In the genomic region with DNA sequence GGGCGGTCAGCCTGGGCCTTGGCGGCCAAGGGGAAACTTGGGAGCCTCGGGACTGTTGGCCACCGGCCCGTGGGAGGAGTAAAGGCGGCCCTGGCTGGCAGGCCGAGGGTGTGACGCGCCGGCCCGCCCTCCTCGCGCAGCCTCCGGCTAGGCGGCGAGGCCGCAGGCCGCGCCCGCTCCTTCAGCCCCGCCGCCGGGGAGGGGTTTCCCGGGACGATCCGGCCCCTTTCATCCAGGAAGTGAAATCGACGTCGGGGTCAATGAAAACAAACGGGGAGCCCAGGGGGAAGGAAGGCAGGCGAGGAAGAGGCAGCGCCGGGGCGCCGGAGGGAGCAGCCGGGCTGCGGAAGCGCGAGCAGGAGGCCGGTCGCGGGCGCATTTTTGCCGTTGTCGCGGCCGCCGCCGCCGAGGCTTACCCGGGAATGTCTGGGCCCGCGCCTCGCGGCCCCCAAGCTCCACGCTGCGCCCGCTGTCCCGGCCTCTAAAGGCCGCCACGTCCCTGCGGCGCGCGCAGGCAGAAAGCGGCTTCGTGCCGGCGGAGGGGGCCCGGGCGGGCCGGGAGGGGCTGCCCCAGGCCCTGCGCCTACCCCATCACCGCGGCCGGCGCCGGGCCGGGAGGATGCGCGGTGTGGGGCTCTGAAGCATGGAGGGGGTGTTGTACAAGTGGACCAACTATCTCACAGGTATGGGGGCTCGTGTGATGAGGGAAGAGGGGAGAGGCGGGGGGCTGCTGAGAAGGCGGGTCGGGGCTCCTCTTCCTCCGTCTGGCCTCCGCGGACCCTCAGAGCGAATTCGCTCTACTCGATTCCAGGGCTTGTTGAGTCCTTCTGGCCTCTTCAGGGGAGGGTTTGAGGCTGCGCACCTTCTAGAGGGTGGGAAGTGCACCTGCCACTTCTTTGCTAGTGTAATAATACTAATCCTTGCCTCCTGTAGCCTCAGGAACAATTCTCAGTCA, we compare ENCODE assay signal across 1 cellular context.
TF ChIP-seq lines count a peak whose summit lies in the region.

Gene PLEKHA3 (plus strand): TSS at position 231 of the 955 bp plus-strand sequence. CDS start 413 bp downstream, at position 644.

TF ChIP-seq in HEK293, 187 proteins besides CTCF, POLR2A, EP300 and RAD21 (continued from another document and continues in another):
- TF ChIP-seq ZNF18 (tag by site-specific recombination; IDR thresholded peaks at IDR 0.05): no peak
- no peak for TF ChIP-seq ZFP69B (tag by site-specific recombination; IDR thresholded peaks at IDR 0.05)
- TF ChIP-seq, protein P1, sequence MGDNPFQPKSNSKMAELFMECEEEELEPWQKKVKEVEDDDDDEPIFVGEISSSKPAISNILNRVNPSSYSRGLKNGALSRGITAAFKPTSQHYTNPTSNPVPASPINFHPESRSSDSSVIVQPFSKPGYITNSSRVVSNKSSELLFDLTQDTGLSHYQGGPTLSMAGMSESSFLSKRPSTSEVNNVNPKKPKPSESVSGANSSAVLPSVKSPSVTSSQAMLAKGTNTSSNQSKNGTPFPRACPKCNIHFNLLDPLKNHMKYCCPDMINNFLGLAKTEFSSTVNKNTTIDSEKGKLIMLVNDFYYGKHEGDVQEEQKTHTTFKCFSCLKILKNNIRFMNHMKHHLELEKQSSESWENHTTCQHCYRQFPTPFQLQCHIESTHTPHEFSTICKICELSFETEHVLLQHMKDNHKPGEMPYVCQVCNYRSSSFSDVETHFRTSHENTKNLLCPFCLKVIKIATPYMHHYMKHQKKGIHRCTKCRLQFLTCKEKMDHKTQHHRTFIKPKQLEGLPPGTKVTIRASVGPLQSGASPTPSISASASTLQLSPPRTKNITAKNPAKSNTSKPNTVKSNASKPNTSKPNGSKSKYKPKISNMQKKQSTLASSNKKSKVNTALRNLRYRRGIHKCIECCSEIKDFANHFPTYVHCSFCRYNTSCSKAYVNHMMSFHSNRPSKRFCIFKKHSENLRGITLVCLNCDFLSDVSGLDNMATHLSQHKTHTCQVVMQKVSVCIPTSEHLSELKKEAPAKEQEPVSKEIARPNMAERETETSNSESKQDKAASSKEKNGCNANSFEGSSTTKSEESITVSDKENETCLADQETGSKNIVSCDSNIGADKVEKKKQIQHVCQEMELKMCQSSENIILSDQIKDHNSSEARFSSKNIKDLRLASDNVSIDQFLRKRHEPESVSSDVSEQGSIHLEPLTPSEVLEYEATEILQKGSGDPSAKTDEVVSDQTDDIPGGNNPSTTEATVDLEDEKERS (tag by site-specific recombination; IDR thresholded peaks at IDR 0.05): no peak
- TF ChIP-seq ZNF121 (tag by site-specific recombination; IDR thresholded peaks at IDR 0.05): no peak
- TF ChIP-seq SP3 (tag by site-specific recombination; IDR thresholded peaks at IDR 0.05): peak; percentile 49
- TF ChIP-seq REPIN1 (tag by site-specific recombination; IDR thresholded peaks at IDR 0.05; ENCODE audit: low read depth): no peak
- TF ChIP-seq ZNF350 (tag by site-specific recombination; IDR thresholded peaks at IDR 0.05): no peak
- TF ChIP-seq ZNF112 (tag by site-specific recombination; IDR thresholded peaks at IDR 0.05): no peak
- peak; percentile 66; the same call in 1 of the 2 replicates for TF ChIP-seq ZBTB20 (tag by site-specific recombination; IDR thresholded peaks at IDR 0.05)
- TF ChIP-seq ZNF341 (tag by site-specific recombination; IDR thresholded peaks at IDR 0.05; ENCODE audit: low read depth): peak; percentile 59
- TF ChIP-seq REST (tag by site-specific recombination; IDR thresholded peaks at IDR 0.05): no peak
- peak; percentile 44; the same call in 1 of the 2 replicates for TF ChIP-seq ZNF660 (tag by site-specific recombination; IDR thresholded peaks at IDR 0.05)
- TF ChIP-seq PRDM2 (tag by site-specific recombination; IDR thresholded peaks at IDR 0.05; ENCODE audit: borderline replicate concordance): no peak
- TF ChIP-seq, protein P2, sequence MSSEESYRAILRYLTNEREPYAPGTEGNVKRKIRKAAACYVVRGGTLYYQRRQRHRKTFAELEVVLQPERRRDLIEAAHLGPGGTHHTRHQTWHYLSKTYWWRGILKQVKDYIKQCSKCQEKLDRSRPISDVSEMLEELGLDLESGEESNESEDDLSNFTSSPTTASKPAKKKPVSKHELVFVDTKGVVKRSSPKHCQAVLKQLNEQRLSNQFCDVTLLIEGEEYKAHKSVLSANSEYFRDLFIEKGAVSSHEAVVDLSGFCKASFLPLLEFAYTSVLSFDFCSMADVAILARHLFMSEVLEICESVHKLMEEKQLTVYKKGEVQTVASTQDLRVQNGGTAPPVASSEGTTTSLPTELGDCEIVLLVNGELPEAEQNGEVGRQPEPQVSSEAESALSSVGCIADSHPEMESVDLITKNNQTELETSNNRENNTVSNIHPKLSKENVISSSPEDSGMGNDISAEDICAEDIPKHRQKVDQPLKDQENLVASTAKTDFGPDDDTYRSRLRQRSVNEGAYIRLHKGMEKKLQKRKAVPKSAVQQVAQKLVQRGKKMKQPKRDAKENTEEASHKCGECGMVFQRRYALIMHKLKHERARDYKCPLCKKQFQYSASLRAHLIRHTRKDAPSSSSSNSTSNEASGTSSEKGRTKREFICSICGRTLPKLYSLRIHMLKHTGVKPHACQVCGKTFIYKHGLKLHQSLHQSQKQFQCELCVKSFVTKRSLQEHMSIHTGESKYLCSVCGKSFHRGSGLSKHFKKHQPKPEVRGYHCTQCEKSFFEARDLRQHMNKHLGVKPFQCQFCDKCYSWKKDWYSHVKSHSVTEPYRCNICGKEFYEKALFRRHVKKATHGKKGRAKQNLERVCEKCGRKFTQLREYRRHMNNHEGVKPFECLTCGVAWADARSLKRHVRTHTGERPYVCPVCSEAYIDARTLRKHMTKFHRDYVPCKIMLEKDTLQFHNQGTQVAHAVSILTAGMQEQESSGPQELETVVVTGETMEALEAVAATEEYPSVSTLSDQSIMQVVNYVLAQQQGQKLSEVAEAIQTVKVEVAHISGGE (tag by site-specific recombination; conservative IDR thresholded peaks at IDR 0.05; ENCODE audit: low read depth): peak; percentile 65; the same call in 1 of the 2 replicates
- no peak for TF ChIP-seq ZNF707 (tag by site-specific recombination; IDR thresholded peaks at IDR 0.05)
- no peak for TF ChIP-seq ZNF433 (tag by site-specific recombination; IDR thresholded peaks at IDR 0.05; ENCODE audit: low read depth)
- no peak for TF ChIP-seq PRDM1 (tag by site-specific recombination; IDR thresholded peaks at IDR 0.05)
- TF ChIP-seq ZNF549 (tag by site-specific recombination; IDR thresholded peaks at IDR 0.05): no peak
- no peak for TF ChIP-seq SCRT1 (tag by site-specific recombination; IDR thresholded peaks at IDR 0.05; ENCODE audit: borderline replicate concordance)
- TF ChIP-seq KLF9 (tag by site-specific recombination; IDR thresholded peaks at IDR 0.05; ENCODE audit: low read depth): peak; percentile 66
- no peak for TF ChIP-seq GLI2 (tag by site-specific recombination; IDR thresholded peaks at IDR 0.05; ENCODE audit: borderline replicate concordance, low read depth)
- TF ChIP-seq TSHZ1 (tag by site-specific recombination; IDR thresholded peaks at IDR 0.05; ENCODE audit: borderline replicate concordance): no peak
- no peak for TF ChIP-seq ZNF48 (tag by site-specific recombination; IDR thresholded peaks at IDR 0.05)
- TF ChIP-seq ZNF560 (tag by site-specific recombination; IDR thresholded peaks at IDR 0.05; ENCODE audit: borderline replicate concordance): no peak
- TF ChIP-seq ZNF747 (tag by site-specific recombination; IDR thresholded peaks at IDR 0.05): no peak
